In the genomic region with DNA sequence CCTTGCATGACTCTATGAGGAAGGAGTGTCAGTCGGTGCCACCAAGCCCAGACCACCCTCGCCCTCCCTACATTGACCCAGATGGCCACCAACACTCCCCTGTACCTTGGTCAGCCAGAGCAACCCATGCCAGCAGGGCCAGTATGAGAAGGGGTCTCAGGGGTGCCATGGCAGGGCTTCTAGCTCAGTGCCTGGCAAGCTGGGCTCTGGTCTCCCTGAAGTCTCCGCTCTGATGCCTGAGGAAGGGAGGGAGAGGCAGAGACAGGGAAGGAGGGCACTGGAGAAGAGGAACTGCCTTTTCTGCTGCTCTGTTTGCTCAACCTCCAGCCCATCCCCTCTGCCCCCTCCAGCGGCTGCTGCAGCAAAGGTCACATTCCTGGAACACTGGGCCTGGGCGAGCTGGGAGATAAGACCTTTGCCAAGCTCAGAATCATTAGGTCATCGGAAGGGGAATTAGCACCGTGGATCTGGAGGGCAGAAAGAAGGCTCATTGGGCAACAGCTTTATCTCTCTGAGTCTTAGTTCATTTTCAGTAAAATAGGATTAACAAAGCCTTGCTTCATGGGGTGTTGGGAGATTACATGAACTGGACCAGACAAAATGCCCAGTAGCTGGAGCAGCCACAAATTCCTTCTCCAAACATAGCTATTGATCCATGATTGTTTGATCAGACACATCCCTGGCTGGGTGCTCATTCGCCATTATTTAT, we compare ENCODE assay signal across 1 cellular context.
TF ChIP-seq lines count a peak whose summit lies in the region.

A gene with protein sequence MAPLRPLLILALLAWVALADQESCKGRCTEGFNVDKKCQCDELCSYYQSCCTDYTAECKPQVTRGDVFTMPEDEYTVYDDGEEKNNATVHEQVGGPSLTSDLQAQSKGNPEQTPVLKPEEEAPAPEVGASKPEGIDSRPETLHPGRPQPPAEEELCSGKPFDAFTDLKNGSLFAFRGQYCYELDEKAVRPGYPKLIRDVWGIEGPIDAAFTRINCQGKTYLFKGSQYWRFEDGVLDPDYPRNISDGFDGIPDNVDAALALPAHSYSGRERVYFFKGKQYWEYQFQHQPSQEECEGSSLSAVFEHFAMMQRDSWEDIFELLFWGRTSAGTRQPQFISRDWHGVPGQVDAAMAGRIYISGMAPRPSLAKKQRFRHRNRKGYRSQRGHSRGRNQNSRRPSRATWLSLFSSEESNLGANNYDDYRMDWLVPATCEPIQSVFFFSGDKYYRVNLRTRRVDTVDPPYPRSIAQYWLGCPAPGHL (minus strand): TSS at position 273 of the 709 bp plus-strand sequence. CDS start 104 bp downstream, at position 169.

TF ChIP-seq in K562, 482 proteins besides CTCF, POLR2A, EP300 and RAD21 (continued from another document and continues in another):
- TF ChIP-seq, protein P1, sequence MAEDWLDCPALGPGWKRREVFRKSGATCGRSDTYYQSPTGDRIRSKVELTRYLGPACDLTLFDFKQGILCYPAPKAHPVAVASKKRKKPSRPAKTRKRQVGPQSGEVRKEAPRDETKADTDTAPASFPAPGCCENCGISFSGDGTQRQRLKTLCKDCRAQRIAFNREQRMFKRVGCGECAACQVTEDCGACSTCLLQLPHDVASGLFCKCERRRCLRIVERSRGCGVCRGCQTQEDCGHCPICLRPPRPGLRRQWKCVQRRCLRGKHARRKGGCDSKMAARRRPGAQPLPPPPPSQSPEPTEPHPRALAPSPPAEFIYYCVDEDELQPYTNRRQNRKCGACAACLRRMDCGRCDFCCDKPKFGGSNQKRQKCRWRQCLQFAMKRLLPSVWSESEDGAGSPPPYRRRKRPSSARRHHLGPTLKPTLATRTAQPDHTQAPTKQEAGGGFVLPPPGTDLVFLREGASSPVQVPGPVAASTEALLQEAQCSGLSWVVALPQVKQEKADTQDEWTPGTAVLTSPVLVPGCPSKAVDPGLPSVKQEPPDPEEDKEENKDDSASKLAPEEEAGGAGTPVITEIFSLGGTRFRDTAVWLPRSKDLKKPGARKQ (CRISPR knock-in tag; IDR thresholded peaks at IDR 0.05), result no peak
- TF ChIP-seq TCFL5 (CRISPR knock-in tag; conservative IDR thresholded peaks at IDR 0.05), result no peak
- no peak for TF ChIP-seq ZNF23 (CRISPR knock-in tag; IDR thresholded peaks at IDR 0.05)
- no peak for TF ChIP-seq ZNF76 (CRISPR knock-in tag; IDR thresholded peaks at IDR 0.05; ENCODE audit: borderline replicate concordance)
- TF ChIP-seq ZNF217 (CRISPR knock-in tag; IDR thresholded peaks at IDR 0.05), result no peak
- no peak for TF ChIP-seq ZNF586 (CRISPR knock-in tag; conservative IDR thresholded peaks at IDR 0.05)
- TF ChIP-seq, protein P2, sequence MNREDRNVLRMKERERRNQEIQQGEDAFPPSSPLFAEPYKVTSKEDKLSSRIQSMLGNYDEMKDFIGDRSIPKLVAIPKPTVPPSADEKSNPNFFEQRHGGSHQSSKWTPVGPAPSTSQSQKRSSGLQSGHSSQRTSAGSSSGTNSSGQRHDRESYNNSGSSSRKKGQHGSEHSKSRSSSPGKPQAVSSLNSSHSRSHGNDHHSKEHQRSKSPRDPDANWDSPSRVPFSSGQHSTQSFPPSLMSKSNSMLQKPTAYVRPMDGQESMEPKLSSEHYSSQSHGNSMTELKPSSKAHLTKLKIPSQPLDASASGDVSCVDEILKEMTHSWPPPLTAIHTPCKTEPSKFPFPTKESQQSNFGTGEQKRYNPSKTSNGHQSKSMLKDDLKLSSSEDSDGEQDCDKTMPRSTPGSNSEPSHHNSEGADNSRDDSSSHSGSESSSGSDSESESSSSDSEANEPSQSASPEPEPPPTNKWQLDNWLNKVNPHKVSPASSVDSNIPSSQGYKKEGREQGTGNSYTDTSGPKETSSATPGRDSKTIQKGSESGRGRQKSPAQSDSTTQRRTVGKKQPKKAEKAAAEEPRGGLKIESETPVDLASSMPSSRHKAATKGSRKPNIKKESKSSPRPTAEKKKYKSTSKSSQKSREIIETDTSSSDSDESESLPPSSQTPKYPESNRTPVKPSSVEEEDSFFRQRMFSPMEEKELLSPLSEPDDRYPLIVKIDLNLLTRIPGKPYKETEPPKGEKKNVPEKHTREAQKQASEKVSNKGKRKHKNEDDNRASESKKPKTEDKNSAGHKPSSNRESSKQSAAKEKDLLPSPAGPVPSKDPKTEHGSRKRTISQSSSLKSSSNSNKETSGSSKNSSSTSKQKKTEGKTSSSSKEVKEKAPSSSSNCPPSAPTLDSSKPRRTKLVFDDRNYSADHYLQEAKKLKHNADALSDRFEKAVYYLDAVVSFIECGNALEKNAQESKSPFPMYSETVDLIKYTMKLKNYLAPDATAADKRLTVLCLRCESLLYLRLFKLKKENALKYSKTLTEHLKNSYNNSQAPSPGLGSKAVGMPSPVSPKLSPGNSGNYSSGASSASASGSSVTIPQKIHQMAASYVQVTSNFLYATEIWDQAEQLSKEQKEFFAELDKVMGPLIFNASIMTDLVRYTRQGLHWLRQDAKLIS (CRISPR knock-in tag; IDR thresholded peaks at IDR 0.05), result no peak
- TF ChIP-seq, protein P3, sequence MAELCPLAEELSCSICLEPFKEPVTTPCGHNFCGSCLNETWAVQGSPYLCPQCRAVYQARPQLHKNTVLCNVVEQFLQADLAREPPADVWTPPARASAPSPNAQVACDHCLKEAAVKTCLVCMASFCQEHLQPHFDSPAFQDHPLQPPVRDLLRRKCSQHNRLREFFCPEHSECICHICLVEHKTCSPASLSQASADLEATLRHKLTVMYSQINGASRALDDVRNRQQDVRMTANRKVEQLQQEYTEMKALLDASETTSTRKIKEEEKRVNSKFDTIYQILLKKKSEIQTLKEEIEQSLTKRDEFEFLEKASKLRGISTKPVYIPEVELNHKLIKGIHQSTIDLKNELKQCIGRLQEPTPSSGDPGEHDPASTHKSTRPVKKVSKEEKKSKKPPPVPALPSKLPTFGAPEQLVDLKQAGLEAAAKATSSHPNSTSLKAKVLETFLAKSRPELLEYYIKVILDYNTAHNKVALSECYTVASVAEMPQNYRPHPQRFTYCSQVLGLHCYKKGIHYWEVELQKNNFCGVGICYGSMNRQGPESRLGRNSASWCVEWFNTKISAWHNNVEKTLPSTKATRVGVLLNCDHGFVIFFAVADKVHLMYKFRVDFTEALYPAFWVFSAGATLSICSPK (IDR thresholded peaks at IDR 0.05; ENCODE audit: borderline replicate concordance), result no peak
- TF ChIP-seq, protein P4, sequence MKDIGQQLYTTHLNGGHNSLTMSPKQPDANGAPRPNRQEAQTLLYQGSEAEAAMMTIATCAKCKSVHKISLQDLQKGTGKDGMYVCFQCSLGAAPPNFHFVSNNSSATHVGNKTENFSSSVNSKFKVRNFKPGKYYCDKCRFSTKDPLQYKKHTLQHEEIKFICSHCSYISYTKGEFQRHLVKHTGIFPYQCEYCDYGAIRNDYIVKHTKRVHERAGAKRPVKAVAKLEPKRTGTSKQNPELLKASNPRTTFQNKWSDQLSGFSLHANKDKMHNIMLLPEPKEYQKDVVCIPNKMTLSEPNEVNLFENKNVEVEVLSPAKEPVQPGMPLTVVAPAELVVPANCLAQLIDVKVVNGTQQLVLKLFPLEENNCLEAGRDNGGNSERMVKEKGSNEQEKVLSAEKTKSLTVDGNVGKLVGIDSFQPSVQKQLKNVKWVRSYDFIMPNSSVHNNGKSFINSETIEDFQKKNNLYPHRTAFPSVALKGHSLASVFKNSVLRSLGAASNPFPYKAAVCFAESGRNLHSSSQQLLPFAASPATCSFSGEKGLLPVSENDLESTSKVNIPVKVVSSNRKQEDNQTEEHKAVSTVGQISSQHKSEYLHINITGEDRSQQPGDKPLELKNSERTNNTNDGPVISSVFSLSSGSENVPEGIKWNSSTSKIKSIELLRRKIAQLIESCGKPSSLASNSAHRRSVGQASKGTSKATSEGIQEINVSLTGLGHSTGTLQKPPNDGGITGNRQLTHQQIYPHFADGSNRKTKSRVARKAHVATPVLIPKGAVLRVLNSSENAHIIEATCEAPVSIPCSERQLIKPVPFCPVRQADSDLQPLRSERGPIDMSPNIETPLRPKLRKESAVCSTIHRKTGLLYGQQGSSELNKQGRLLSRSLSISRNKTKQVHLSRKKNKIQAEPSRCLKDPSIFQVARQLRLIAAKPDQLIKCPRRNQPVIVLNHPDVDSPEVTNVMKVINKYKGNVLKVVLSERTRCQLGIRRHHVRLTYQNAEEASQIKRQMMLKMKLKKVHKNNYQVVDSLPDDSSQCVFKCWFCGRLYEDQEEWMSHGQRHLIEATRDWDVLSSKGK (CRISPR knock-in tag; IDR thresholded peaks at IDR 0.05), result no peak
- no peak for TF ChIP-seq NR3C1 (CRISPR knock-in tag; IDR thresholded peaks at IDR 0.05)
- no peak for TF ChIP-seq RB1 (IDR thresholded peaks at IDR 0.05; ENCODE audit: low read depth)
- no peak for TF ChIP-seq CBFB (CRISPR knock-in tag; IDR thresholded peaks at IDR 0.05)
- no peak for TF ChIP-seq ZNF133 (CRISPR knock-in tag; IDR thresholded peaks at IDR 0.05)
- no peak for TF ChIP-seq PHB (CRISPR knock-in tag; IDR thresholded peaks at IDR 0.05)
- no peak for TF ChIP-seq HDGF (IDR thresholded peaks at IDR 0.05)
- peak in 1 of 2 experiments; percentile 31; a peak in 2 of 4 replicates for TF ChIP-seq NRF1 (conservative IDR thresholded peaks at IDR 0.05 in 1 of 2, IDR thresholded peaks at IDR 0.05 in 1 of 2)
- TF ChIP-seq KLF13 (tag; IDR thresholded peaks at IDR 0.05; ENCODE audit: borderline replicate concordance, low read depth), result no peak
- TF ChIP-seq, protein P5, sequence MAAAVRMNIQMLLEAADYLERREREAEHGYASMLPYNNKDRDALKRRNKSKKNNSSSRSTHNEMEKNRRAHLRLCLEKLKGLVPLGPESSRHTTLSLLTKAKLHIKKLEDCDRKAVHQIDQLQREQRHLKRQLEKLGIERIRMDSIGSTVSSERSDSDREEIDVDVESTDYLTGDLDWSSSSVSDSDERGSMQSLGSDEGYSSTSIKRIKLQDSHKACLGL (CRISPR knock-in tag; IDR thresholded peaks at IDR 0.05; ENCODE audit: borderline replicate concordance, poor library complexity, severe bottlenecking), result no peak
- no peak for TF ChIP-seq ZNF146 (CRISPR knock-in tag; IDR thresholded peaks at IDR 0.05; ENCODE audit: unreplicated experiment)
- TF ChIP-seq BCL6 (CRISPR knock-in tag; IDR thresholded peaks at IDR 0.05), result no peak
- peak; percentile 94 for TF ChIP-seq CTBP1 (IDR thresholded peaks at IDR 0.05; ENCODE audit: borderline replicate concordance)
- no peak for TF ChIP-seq EZH2 (IDR thresholded peaks at IDR 0.05; ENCODE audit: borderline replicate concordance, low read depth, low read length)
- no peak for TF ChIP-seq XRCC4 (IDR thresholded peaks at IDR 0.05; ENCODE audit: extremely low read depth, insufficient read depth, insufficient read length)
- TF ChIP-seq, protein P6, sequence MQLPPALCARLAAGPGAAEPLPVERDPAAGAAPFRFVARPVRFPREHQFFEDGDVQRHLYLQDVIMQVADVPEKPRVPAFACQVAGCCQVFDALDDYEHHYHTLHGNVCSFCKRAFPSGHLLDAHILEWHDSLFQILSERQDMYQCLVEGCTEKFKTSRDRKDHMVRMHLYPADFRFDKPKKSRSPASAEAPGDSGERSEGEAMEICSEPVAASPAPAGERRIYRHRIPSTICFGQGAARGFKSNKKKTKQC (CRISPR knock-in tag; IDR thresholded peaks at IDR 0.05), result no peak
- TF ChIP-seq RFX1 (IDR thresholded peaks at IDR 0.05), result no peak
- peak in 1 of 2 experiments; percentile 59; a peak in 1 of 4 replicates for TF ChIP-seq HDAC1 (IDR thresholded peaks at IDR 0.05)
- TF ChIP-seq FOXP1 (CRISPR knock-in tag; IDR thresholded peaks at IDR 0.05), result no peak
- no peak for TF ChIP-seq ADNP (tag; IDR thresholded peaks at IDR 0.05)
- TF ChIP-seq, protein P7, sequence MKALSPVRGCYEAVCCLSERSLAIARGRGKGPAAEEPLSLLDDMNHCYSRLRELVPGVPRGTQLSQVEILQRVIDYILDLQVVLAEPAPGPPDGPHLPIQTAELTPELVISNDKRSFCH (CRISPR knock-in tag; IDR thresholded peaks at IDR 0.05), result no peak
- TF ChIP-seq, protein P7 (tag; IDR thresholded peaks at IDR 0.05), result peak; percentile 95
- peak; percentile 45 for TF ChIP-seq TCF3 (CRISPR knock-in tag; IDR thresholded peaks at IDR 0.05)
- no peak for TF ChIP-seq XRCC3 (IDR thresholded peaks at IDR 0.05)
- no peak for TF ChIP-seq ZNF263 (CRISPR knock-in tag; IDR thresholded peaks at IDR 0.05; ENCODE audit: borderline replicate concordance)
- TF ChIP-seq ZNF282 (CRISPR knock-in tag; IDR thresholded peaks at IDR 0.05), result no peak
- no peak for TF ChIP-seq BRF1 (IDR thresholded peaks at IDR 0.05; ENCODE audit: borderline replicate concordance, extremely low read depth, insufficient read length)
- TF ChIP-seq TAF15 (IDR thresholded peaks at IDR 0.05; ENCODE audit: low read depth, low read length), result no peak
- TF ChIP-seq FOXM1 (IDR thresholded peaks at IDR 0.05; ENCODE audit: low read depth), result no peak
- TF ChIP-seq FOXM1 (CRISPR knock-in tag; IDR thresholded peaks at IDR 0.05; ENCODE audit: low read depth), result no peak
- TF ChIP-seq BMI1 (IDR thresholded peaks at IDR 0.05; ENCODE audit: low read length), result no peak
- TF ChIP-seq, protein P8, sequence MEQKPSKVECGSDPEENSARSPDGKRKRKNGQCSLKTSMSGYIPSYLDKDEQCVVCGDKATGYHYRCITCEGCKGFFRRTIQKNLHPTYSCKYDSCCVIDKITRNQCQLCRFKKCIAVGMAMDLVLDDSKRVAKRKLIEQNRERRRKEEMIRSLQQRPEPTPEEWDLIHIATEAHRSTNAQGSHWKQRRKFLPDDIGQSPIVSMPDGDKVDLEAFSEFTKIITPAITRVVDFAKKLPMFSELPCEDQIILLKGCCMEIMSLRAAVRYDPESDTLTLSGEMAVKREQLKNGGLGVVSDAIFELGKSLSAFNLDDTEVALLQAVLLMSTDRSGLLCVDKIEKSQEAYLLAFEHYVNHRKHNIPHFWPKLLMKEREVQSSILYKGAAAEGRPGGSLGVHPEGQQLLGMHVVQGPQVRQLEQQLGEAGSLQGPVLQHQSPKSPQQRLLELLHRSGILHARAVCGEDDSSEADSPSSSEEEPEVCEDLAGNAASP (IDR thresholded peaks at IDR 0.05), result no peak
- TF ChIP-seq PTBP1 (IDR thresholded peaks at IDR 0.05; ENCODE audit: low read depth, low read length), result no peak
- TF ChIP-seq ZBTB17 (CRISPR knock-in tag; IDR thresholded peaks at IDR 0.05), result no peak
- no peak for TF ChIP-seq PTTG1 (tag; IDR thresholded peaks at IDR 0.05; ENCODE audit: low read depth)
- no peak for TF ChIP-seq ZNF766 (CRISPR knock-in tag; conservative IDR thresholded peaks at IDR 0.05)
- TF ChIP-seq CBX8 (IDR thresholded peaks at IDR 0.05; ENCODE audit: borderline replicate concordance, extremely low read depth, low read depth, low read length, poor library complexity, severe bottlenecking), result no peak
- no peak for TF ChIP-seq ZNF551 (CRISPR knock-in tag; IDR thresholded peaks at IDR 0.05)
- TF ChIP-seq ZNF589 (CRISPR knock-in tag; IDR thresholded peaks at IDR 0.05; ENCODE audit: low read depth), result no peak
